Comparison of ENCODE assay signal across 7 cellular contexts in the genomic region with DNA sequence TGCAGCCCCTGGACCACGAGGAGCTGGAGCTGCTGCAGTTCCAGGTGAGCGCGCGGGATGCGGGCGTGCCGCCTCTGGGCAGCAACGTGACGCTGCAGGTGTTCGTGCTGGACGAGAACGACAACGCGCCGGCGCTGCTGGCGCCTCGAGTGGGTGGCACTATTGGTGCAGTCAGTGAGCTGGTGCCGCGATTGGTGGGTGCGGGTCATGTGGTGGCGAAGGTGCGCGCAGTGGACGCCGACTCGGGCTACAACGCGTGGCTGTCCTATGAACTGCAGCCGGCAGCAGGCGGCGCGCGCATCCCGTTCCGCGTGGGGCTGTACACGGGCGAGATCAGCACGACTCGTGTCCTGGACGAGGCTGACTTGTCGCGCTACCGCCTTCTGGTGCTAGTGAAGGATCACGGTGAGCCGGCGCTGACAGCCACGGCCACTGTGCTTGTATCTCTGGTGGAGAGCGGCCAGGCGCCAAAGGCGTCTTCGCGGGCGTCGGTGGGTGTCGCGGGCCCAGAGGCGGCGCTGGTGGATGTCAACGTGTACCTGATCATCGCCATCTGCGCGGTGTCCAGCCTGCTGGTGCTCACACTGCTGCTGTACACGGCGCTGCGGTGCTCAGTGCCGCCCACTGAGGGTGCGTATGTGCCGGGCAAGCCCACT. TPM values are rescaled to one million over a fixed set of nuclear protein-coding genes. Genes with fewer than 3 reads are reported as not detected.
"Had no signal": no experiment of that assay in that cellular context is flagged by ENCODE, and none has a peak within 500 bp of the region (broad histone marks: within the 10 kb centered on the region; RNA-seq: fewer than 3 reads in every experiment).

No MANE protein-coding gene starts in this region.

RNA-seq across cellular contexts. Expression of gene PCDHA1, which starts 2.0 kb away (rescaled TPM):
- total RNA-seq: K562, PC-3, Peyer's patch, Right ventricle myocardium superior, SJSA1 had no signal
- polyA plus RNA-seq: K562 had no signal

RNA-seq across cellular contexts. Expression of gene PCDHA2, which starts 6.7 kb away (rescaled TPM):
- total RNA-seq: K562, M059J, PC-3, Peyer's patch, Right ventricle myocardium superior, SJSA1 had no signal
- polyA plus RNA-seq: K562, SK-N-SH had no signal

RNA-seq across cellular contexts. Expression of gene PCDHA3, which starts 12.9 kb away (rescaled TPM):
- total RNA-seq: K562, M059J, PC-3, Right ventricle myocardium superior had no signal
- polyA plus RNA-seq: K562 had no signal

RNA-seq across cellular contexts. Expression of gene PCDHA4, which starts 18.9 kb away (rescaled TPM):
- total RNA-seq: K562, M059J, Right ventricle myocardium superior had no signal
- polyA plus RNA-seq: K562 had no signal

RNA-seq across cellular contexts. Expression of gene PCDHA5, which starts 33.4 kb away (rescaled TPM):
- total RNA-seq: K562, M059J, Right ventricle myocardium superior, SJSA1 had no signal
- polyA plus RNA-seq: K562 had no signal
